In the genomic region with DNA sequence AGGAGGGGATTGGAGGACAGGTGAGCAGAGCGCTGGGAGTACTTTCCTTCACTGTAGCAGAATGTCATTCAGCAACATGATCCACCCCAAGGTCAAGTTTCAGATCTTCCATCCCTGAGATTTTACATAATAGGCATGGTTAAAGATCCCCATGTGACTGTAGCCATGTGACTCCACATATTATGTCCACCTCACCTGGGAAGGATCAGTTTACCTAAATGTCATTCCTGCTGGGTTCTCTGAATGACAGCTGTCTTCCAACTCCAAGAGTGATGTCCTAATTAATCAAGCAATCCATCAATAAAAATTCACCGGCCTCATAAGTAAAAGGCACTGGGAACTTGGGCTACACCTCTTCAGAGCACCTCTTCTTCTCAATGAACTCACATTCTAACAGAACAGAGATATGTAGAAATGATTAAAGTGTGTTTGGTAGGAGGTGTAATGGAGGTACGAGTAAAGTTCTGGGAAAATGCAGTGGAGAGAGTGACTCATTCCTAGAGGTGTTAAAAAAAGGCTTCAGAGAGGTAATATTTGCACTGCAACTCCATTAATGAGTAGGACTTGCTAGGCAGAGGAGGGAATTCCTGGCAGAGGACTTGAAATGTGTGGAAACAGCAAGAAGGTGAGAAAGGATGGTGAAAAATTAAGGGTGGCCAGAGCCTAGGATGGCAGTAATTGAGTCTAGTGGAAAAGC, we compare ENCODE assay signal across 19 cellular contexts. TPM values are rescaled to one million over a fixed set of nuclear protein-coding genes. Genes with fewer than 3 reads are reported as not detected.
DNase-seq lines count a peak whose midpoint lies in the region; ATAC-seq lines count a peak whose summit lies in the region.
"Had no signal": no experiment of that assay in that cellular context is flagged by ENCODE, and none has a peak within 500 bp of the region (broad histone marks: within the 10 kb centered on the region; RNA-seq: fewer than 3 reads in every experiment).

No MANE protein-coding gene starts in this region.

- H3K4me1 Mint-ChIP-seq in activated CD4-positive, alpha-beta T cell treated with anti-CD3 and anti-CD28 coated beads for 36 hours: peaks cover 26% of the 10 kb centered on the region
- peaks cover 21% of the 10 kb centered on the region for H3K4me1 Mint-ChIP-seq in activated naive CD8-positive, alpha-beta T cell (ENCODE audit: low read depth)

- ATAC-seq in activated CD4-positive, alpha-beta T cell treated with anti-CD3 and anti-CD28 coated beads for 36 hours: peak; percentile 76
- no peak for ATAC-seq in HG02610 (IDR thresholded peaks at IDR 0.05; ENCODE audit: unreplicated experiment)
- ATAC-seq: naive thymus-derived CD4-positive, alpha-beta T cell had no signal

- POLR2A ChIA-PET in activated CD4-positive, alpha-beta T cell treated with anti-CD3 and anti-CD28 coated beads for 36 hours (lab: Charles Lee): no interaction called here

- H4K20me1 ChIP-seq in BLaER1 treated with 17β-estradiol and CSF1 and Interleukin-3, amounts not matched to agents 10 nM and 100 nM: peaks cover 0 to 7% (median 0%) of the 10 kb centered on the region in 11 experiments; a peak in 2 of 22 replicates

- CTCF ChIA-PET in activated CD4-positive, alpha-beta T cell treated with anti-CD3 and anti-CD28 coated beads for 36 hours (lab: Charles Lee): interaction anchor here (0.8 to 27.4 kb wide), 30 partner anchors 11 to 353 kb away, joined by 3 to 564 read pairs (median 14); a partner anchor contains a TSS

- no peaks in the 10 kb centered on the region for H3K9me3 Mint-ChIP-seq in activated CD4-positive, alpha-beta T cell treated with anti-CD3 and anti-CD28 coated beads for 36 hours (ENCODE audit: low read depth)
- H3K9me3 Mint-ChIP-seq in activated naive CD8-positive, alpha-beta T cell (ENCODE audit: low read depth): no peaks in the 10 kb centered on the region
- H3K9me3 Mint-ChIP-seq: activated naive CD4-positive, alpha-beta T cell treated with anti-CD3 and anti-CD28 coated beads, Interleukin-2, amount 10 ng/mL, durations not matched to agents 7 days and 5 days; naive thymus-derived CD4-positive, alpha-beta T cell had no signal

- peak overlapping the region; percentile 28 for H3K27ac Mint-ChIP-seq in activated CD4-positive, alpha-beta T cell treated with anti-CD3 and anti-CD28 coated beads for 36 hours
- H3K27ac Mint-ChIP-seq in activated naive CD8-positive, alpha-beta T cell: peak overlapping the region; percentile 18
- H3K27ac Mint-ChIP-seq: activated naive CD4-positive, alpha-beta T cell treated with anti-CD3 and anti-CD28 coated beads, Interleukin-2, amount 10 ng/mL, durations not matched to agents 7 days and 5 days; naive thymus-derived CD4-positive, alpha-beta T cell had no signal

- peak overlapping the region in 4 of 11 experiments; percentile 42 to 80 (median 80); a peak in 5 of 22 replicates for H3K9ac ChIP-seq in BLaER1 treated with 17β-estradiol and CSF1 and Interleukin-3, amounts not matched to agents 10 nM and 100 nM
- H3K9ac ChIP-seq: GM23248, KMS-11 had no signal

- H3K36me3 ChIP-seq in BLaER1 treated with 17β-estradiol and CSF1 and Interleukin-3, amounts not matched to agents 10 nM and 100 nM: no peaks in the 10 kb centered on the region
- H3K36me3 ChIP-seq: ovary, Peyer's patch, stomach had no signal

- no peak for DNase-seq in activated CD4-positive, alpha-beta T cell treated with anti-CD3 and anti-CD28 coated beads for 36 hours
- DNase-seq in activated CD4-positive, alpha-beta T cell treated with anti-CD3 and anti-CD28 coated beads for 4 hours: no peak
- peak; percentile 8 for DNase-seq in myocyte (ENCODE audit: low read depth)
- no peak for DNase-seq in effector CD8-positive, alpha-beta T cell (lab: John Stamatoyannopoulos, UW)
- DNase-seq in SKM-1 treated with dmso at 0.1 percent for 144 hours (lab: John Stamatoyannopoulos, UW; ENCODE audit: unreplicated experiment): no peak
- DNase-seq: activated naive CD4-positive, alpha-beta T cell treated with anti-CD3 and anti-CD28 coated beads, Interleukin-2, amount 10 ng/mL, durations not matched to agents 7 days and 5 days; GM23248; naive thymus-derived CD4-positive, alpha-beta T cell; NCI-H82; ovary; Peyer's patch; stomach; T-helper 9 cell had no signal

- H3K4me2 ChIP-seq in BLaER1 treated with 17β-estradiol and CSF1 and Interleukin-3, amounts not matched to agents 10 nM and 100 nM: peak overlapping the region; percentile 89 to 100 (median 94); a peak in 21 of 22 replicates
- H3K4me2 ChIP-seq: KMS-11 had no signal

- intact Hi-C loops in activated CD4-positive, alpha-beta T cell treated with anti-CD3 and anti-CD28 coated beads for 36 hours (cut with DNase I, micrococcal nuclease): loop anchor here in 1 of 2 experiments (2.0 kb wide), 1 partner anchor 184 kb away; no protein-coding TSS in a partner anchor

- peak overlapping the region in 7 of 11 experiments; percentile 54 to 87 (median 82); a peak in 14 of 22 replicates for H3K27ac ChIP-seq in BLaER1 treated with 17β-estradiol and CSF1 and Interleukin-3, amounts not matched to agents 10 nM and 100 nM
- H3K27ac ChIP-seq: C4-2B, GM23248, KMS-11, ovary, Peyer's patch, SK-N-MC, stomach had no signal

- H3K27me3 ChIP-seq in BLaER1 treated with 17β-estradiol and CSF1 and Interleukin-3, amounts not matched to agents 10 nM and 100 nM: peaks cover 0 to 52% (median 0%) of the 10 kb centered on the region in 11 experiments; a peak in 4 of 22 replicates
- H3K27me3 ChIP-seq: ovary, Peyer's patch, stomach had no signal

- no peaks in the 10 kb centered on the region for H3K36me3 Mint-ChIP-seq in activated CD4-positive, alpha-beta T cell treated with anti-CD3 and anti-CD28 coated beads for 36 hours (ENCODE audit: low read depth)
- H3K36me3 Mint-ChIP-seq in activated naive CD8-positive, alpha-beta T cell: no peaks in the 10 kb centered on the region
- H3K36me3 Mint-ChIP-seq: activated naive CD4-positive, alpha-beta T cell treated with anti-CD3 and anti-CD28 coated beads, Interleukin-2, amount 10 ng/mL, durations not matched to agents 7 days and 5 days had no signal

- H3K4me3 ChIP-seq in BLaER1 treated with 17β-estradiol and CSF1 and Interleukin-3, amounts not matched to agents 10 nM and 100 nM: no peak overlapping the region
- H3K4me3 ChIP-seq: GM23248, ovary, Peyer's patch, SK-N-MC, stomach had no signal

- H3K4me3 Mint-ChIP-seq in activated CD4-positive, alpha-beta T cell treated with anti-CD3 and anti-CD28 coated beads for 36 hours: no peak overlapping the region
- peak overlapping the region; percentile 51 for H3K4me3 Mint-ChIP-seq in activated naive CD8-positive, alpha-beta T cell
- H3K4me3 Mint-ChIP-seq: activated naive CD4-positive, alpha-beta T cell treated with anti-CD3 and anti-CD28 coated beads, Interleukin-2, amount 10 ng/mL, durations not matched to agents 7 days and 5 days; naive thymus-derived CD4-positive, alpha-beta T cell had no signal

- no peaks in the 10 kb centered on the region for H3K9me3 ChIP-seq in BLaER1 treated with 17β-estradiol and CSF1 and Interleukin-3, amounts not matched to agents 10 nM and 100 nM (replicated peaks in 1 of 11)
- H3K9me3 ChIP-seq: ovary, Peyer's patch, stomach had no signal

- peaks cover 27% of the 10 kb centered on the region for H3K27me3 Mint-ChIP-seq in activated CD4-positive, alpha-beta T cell treated with anti-CD3 and anti-CD28 coated beads for 36 hours
- H3K27me3 Mint-ChIP-seq in activated naive CD8-positive, alpha-beta T cell: peaks cover 14% of the 10 kb centered on the region

- H3K4me1 ChIP-seq in BLaER1 treated with 17β-estradiol and CSF1 and Interleukin-3, amounts not matched to agents 10 nM and 100 nM: peaks cover 69 to 100% (median 97%) of the 10 kb centered on the region in 10 experiments

RNA-seq across cellular contexts. Expression of a gene that starts 22.2 kb away (rescaled TPM):
- 10 to 100 TPM; 62.8 to 64.7 TPM for total RNA-seq in activated CD4-positive, alpha-beta T cell treated with anti-CD3 and anti-CD28 coated beads for 36 hours
- total RNA-seq in myocyte: 67.2 and 74.5 TPM in 2 replicates
- polyA plus RNA-seq in myocyte (2012): 73.9 TPM

RNA-seq across cellular contexts. Expression of a gene that starts 27.2 kb away (rescaled TPM):
- 1 to 10 TPM; 8.3 to 8.7 TPM for total RNA-seq in activated CD4-positive, alpha-beta T cell treated with anti-CD3 and anti-CD28 coated beads for 36 hours
- total RNA-seq in myocyte: 11.5 and 14.9 TPM in 2 replicates
- polyA plus RNA-seq in myocyte (2012): 7.0 TPM
- polyA plus RNA-seq: naive thymus-derived CD4-positive, alpha-beta T cell had no signal

RNA-seq across cellular contexts. Expression of a gene that starts 50.3 kb away (rescaled TPM):
- 100 to 1,000 TPM in 1 of 2 experiments, 10 to 100 TPM in 1; 91.2 to 100 TPM for total RNA-seq in activated CD4-positive, alpha-beta T cell treated with anti-CD3 and anti-CD28 coated beads for 36 hours
- total RNA-seq in myocyte: 36.7 and 42.7 TPM in 2 replicates
- 43.5 TPM for polyA plus RNA-seq in myocyte (2012)
